In the genomic region with DNA sequence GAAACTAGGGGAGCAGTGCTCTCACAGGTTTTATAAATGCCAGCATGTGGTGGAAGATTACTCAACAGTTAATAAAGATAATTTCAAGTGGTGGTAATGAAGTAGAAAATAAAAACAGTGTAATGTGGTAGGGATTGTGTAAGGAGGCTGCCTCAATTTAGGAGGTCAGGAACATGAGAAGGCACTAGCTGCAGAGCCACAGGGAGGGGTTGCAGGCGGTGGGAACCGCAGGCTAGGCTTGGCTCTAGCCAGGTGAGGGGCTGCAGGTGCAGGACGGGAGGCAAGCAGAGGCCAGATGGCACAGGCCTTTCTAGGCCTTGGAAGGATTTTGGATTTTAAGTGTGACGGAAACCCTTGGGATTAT, we compare ENCODE assay signal across 8 cellular contexts. TPM values are rescaled to one million over a fixed set of nuclear protein-coding genes. Genes with fewer than 3 reads are reported as not detected.
A peak's percentile ranks its signal among the peaks of the same experiment; 100 is the strongest.
DNase-seq lines count a peak whose midpoint lies in the region; ATAC-seq and TF ChIP-seq lines count a peak whose summit lies in the region.

No MANE protein-coding gene starts in this region.

- peak; percentile 29; the same call in 2 of the 3 replicates for ATAC-seq in DND-41 (ENCODE audit: insufficient read depth, low read depth)
- ATAC-seq in GM21390 (IDR thresholded peaks at IDR 0.05; ENCODE audit: unreplicated experiment): peak; percentile 13
- ATAC-seq in activated CD8-positive, alpha-beta T cell treated with anti-CD3 and anti-CD28 coated beads, Interleukin-2, amount 10 ng/mL, durations not matched to agents 7 days and 5 days: no peak
- ATAC-seq in heart left ventricle: peak in 2 of 4 donors; percentile 7 to 31

- H3K9me3 Mint-ChIP-seq in activated CD8-positive, alpha-beta T cell treated with anti-CD3 and anti-CD28 coated beads, Interleukin-2, amount 10 ng/mL, durations not matched to agents 7 days and 5 days (ENCODE audit: insufficient read depth): no peaks in the 10 kb centered on the region

- H3K9me3 ChIP-seq in DND-41 (ENCODE audit: insufficient read depth, low read length, severe bottlenecking) (no peaks in the 10 kb centered on the region), heart left ventricle (no peaks in the 10 kb centered on the region)

- no peak for TF ChIP-seq CTCF in DND-41 (IDR thresholded peaks at IDR 0.05; ENCODE audit: borderline replicate concordance, extremely low read depth, low read length, poor library complexity, severe bottlenecking)
- TF ChIP-seq CTCF in heart left ventricle (IDR thresholded peaks at IDR 0.05): no peak

- H3K4me3 ChIP-seq in DND-41 (ENCODE audit: low read depth in 1 of 2, low read length in 2 of 2): peak overlapping the region; percentile 25 to 84; a peak in 3 of 4 replicates
- peak overlapping the region; percentile 75 to 98 (median 90) for H3K4me3 ChIP-seq in heart left ventricle

- H2AFZ ChIP-seq in DND-41 (ENCODE audit: low read depth, low read length): peak overlapping the region; percentile 71

- peaks cover 42% of the 10 kb centered on the region for H3K4me1 Mint-ChIP-seq in activated CD8-positive, alpha-beta T cell treated with anti-CD3 and anti-CD28 coated beads, Interleukin-2, amount 10 ng/mL, durations not matched to agents 7 days and 5 days (ENCODE audit: low read depth)

- H3K27ac Mint-ChIP-seq in activated CD8-positive, alpha-beta T cell treated with anti-CD3 and anti-CD28 coated beads, Interleukin-2, amount 10 ng/mL, durations not matched to agents 7 days and 5 days: peak overlapping the region; percentile 99

- H3K4me3 Mint-ChIP-seq in activated CD8-positive, alpha-beta T cell treated with anti-CD3 and anti-CD28 coated beads, Interleukin-2, amount 10 ng/mL, durations not matched to agents 7 days and 5 days: peak overlapping the region; percentile 93

- H3K9ac ChIP-seq in DND-41 (ENCODE audit: low read depth, low read length): peak overlapping the region; percentile 80

- DNase-seq in DND-41: peak; percentile 27
- peak; percentile 2 for DNase-seq in M059J (ENCODE audit: low read depth)
- DNase-seq in activated CD8-positive, alpha-beta T cell treated with anti-CD3 and anti-CD28 coated beads, Interleukin-2, amount 10 ng/mL, durations not matched to agents 7 days and 5 days: no peak
- peak in 2 of 5 donors; percentile 30 to 57 for DNase-seq in heart left ventricle
- DNase-seq in renal cortical epithelial cell (ENCODE audit: low read depth): peak; percentile 40
- DNase-seq in stimulated activated CD4-positive, alpha-beta T cell treated with anti-CD3 and anti-CD28 coated beads, Interleukin-2, amount 100 ng/mL, for 48 hours: no peak
- no peak for DNase-seq in AG08396 (ENCODE audit: low spot score)

- H3K27me3 Mint-ChIP-seq in activated CD8-positive, alpha-beta T cell treated with anti-CD3 and anti-CD28 coated beads, Interleukin-2, amount 10 ng/mL, durations not matched to agents 7 days and 5 days (ENCODE audit: low read depth): no peaks in the 10 kb centered on the region

- peak overlapping the region; percentile 46; the same call in 1 of the 2 replicates for H3K27ac ChIP-seq in DND-41 (ENCODE audit: low read length)
- H3K27ac ChIP-seq in heart left ventricle: peak overlapping the region in 11 of 12 donors; percentile 89 to 99 (median 97)

- POLR2A ChIA-PET in activated CD8-positive, alpha-beta T cell treated with anti-CD3 and anti-CD28 coated beads, Interleukin-2, amount 10 ng/mL, durations not matched to agents 7 days and 5 days (lab: Charles Lee): interaction anchor here (1.2 kb wide), 2 partner anchors 15 to 327 kb away, joined by 6 to 8 read pairs; partner anchors contain the start of gene TMTC2

- H3K79me2 ChIP-seq in DND-41 (ENCODE audit: insufficient read depth, low read length): peaks cover 48% of the 10 kb centered on the region

- peaks cover 38% of the 10 kb centered on the region for H3K36me3 Mint-ChIP-seq in activated CD8-positive, alpha-beta T cell treated with anti-CD3 and anti-CD28 coated beads, Interleukin-2, amount 10 ng/mL, durations not matched to agents 7 days and 5 days (ENCODE audit: low read depth)

- WGBS in heart left ventricle, 4 donors: 5 to 19% (median 12%) methylated on average over 4 of the region's 4 CpGs

- intact Hi-C loops in heart left ventricle (cut with DNase I): loop anchor here in 1 of 10 donors (2.0 kb wide), 1 partner anchor 328 kb away; the partner anchor contains the start of gene TMTC2

- H3K4me1 ChIP-seq in DND-41 (ENCODE audit: insufficient read depth, low read length) (peaks cover 37% of the 10 kb centered on the region), heart left ventricle (peaks cover 13 to 57% (median 41%) of the 10 kb centered on the region in 12 donors)

- H3K27me3 ChIP-seq in DND-41 (ENCODE audit: insufficient read depth, low read length, poor library complexity) (no peaks in the 10 kb centered on the region), heart left ventricle (no peaks in the 10 kb centered on the region)

- CTCF ChIA-PET in activated CD8-positive, alpha-beta T cell treated with anti-CD3 and anti-CD28 coated beads, Interleukin-2, amount 10 ng/mL, durations not matched to agents 7 days and 5 days (lab: Charles Lee): interaction anchor here (1.1 to 2.1 kb wide), 5 partner anchors 9 to 761 kb away, joined by 3 to 11 read pairs (median 9); partner anchors contain the start of gene TMTC2

- H3K36me3 ChIP-seq in DND-41 (ENCODE audit: insufficient read depth, low read length) (peaks cover 28% of the 10 kb centered on the region), heart left ventricle (peaks cover 0 to 29% (median 26%) of the 10 kb centered on the region in 9 donors)

- no peaks in the 10 kb centered on the region for H4K20me1 ChIP-seq in DND-41 (ENCODE audit: insufficient read depth, low read length)

- peak overlapping the region; percentile 71 for H3K4me2 ChIP-seq in DND-41 (ENCODE audit: insufficient read depth, low read length)

- no peak for TF ChIP-seq POLR2A in heart left ventricle (IDR thresholded peaks at IDR 0.05)

RNA-seq across cellular contexts. Expression of gene METTL25, which starts 0.8 kb away (rescaled TPM):
- total RNA-seq in M059J (2014; rRNA removed; shearing (Covaris generic)): 2.6 and 2.7 TPM in 2 replicates
- 10 to 100 TPM; 10.4 to 10.7 TPM for total RNA-seq in activated CD8-positive, alpha-beta T cell treated with anti-CD3 and anti-CD28 coated beads, Interleukin-2, amount 10 ng/mL, durations not matched to agents 7 days and 5 days
- total RNA-seq in heart left ventricle: 10 to 100 TPM in 6 of 9 donors, 1 to 10 TPM in 3; 6.0 to 19.6 (median 13.5) TPM
- 1 to 10 TPM; 2.2 to 6.4 TPM for polyA plus RNA-seq in heart left ventricle
- 21.6 and 26.0 TPM in 2 replicates for total RNA-seq in renal cortical epithelial cell

RNA-seq across cellular contexts. Expression of gene CCDC59, which starts 0.9 kb away (rescaled TPM):
- 70.0 and 101 TPM in 2 replicates for total RNA-seq in M059J (2014; rRNA removed; shearing (Covaris generic))
- 10 to 100 TPM; 45.1 to 49.0 TPM for total RNA-seq in activated CD8-positive, alpha-beta T cell treated with anti-CD3 and anti-CD28 coated beads, Interleukin-2, amount 10 ng/mL, durations not matched to agents 7 days and 5 days
- 10 to 100 TPM; 20.0 to 40.4 (median 24.5) TPM for total RNA-seq in heart left ventricle
- 10 to 100 TPM; 39.1 to 44.2 TPM for polyA plus RNA-seq in heart left ventricle
- 61.4 and 82.3 TPM in 2 replicates for total RNA-seq in renal cortical epithelial cell

Comparison
In these comparisons a context has a peak if more than half of its experiments do, and no peak if none do; other contexts are left out.
1. DNase-seq: peak in DND-41 (single experiment), M059J (single experiment) and renal cortical epithelial cell (single experiment); none in activated CD8-positive, alpha-beta T cell treated with anti-CD3 and anti-CD28 coated beads, Interleukin-2, amount 10 ng/mL, durations not matched to agents 7 days and 5 days (single experiment), stimulated activated CD4-positive, alpha-beta T cell treated with anti-CD3 and anti-CD28 coated beads, Interleukin-2, amount 100 ng/mL, for 48 hours (0 of 2) and AG08396 (single experiment).